In the genomic region with DNA sequence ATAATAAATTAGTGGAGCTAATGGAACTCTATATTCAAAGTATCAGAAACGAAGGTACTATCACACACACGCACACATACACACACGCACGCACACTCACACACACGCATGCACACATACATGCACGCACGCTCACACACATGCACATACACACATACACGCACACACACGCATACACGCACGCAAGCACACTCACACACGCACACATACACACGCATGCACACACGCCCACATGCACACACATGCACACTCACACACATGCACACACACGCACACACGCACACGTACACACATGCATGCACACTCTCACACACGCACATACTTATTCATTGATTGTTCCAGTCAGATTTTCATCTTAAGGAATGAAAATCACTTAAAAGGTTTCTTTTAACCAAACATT, we compare ENCODE assay signal across 27 cellular contexts.
"Had no signal": no experiment of that assay in that cellular context is flagged by ENCODE, and none has a peak within 500 bp of the region (broad histone marks: within the 10 kb centered on the region; RNA-seq: fewer than 3 reads in every experiment).

No MANE protein-coding gene starts in this region.

- H3K4me3 ChIP-seq: coronary artery, esophagus squamous epithelium, heart right ventricle, left lung, neural progenitor cell, prostate gland, right atrium auricular region, sigmoid colon, spleen, thoracic aorta, tibial nerve, upper lobe of right lung, vagina had no signal

- DNase-seq: effector memory CD8-positive, alpha-beta T cell; erythroblast; esophagus squamous epithelium; foreskin melanocyte; glutamatergic neuron; heart right ventricle; hippocampal formation; left cardiac atrium; left lung; mesendoderm; midbrain; naive thymus-derived CD4-positive, alpha-beta T cell; nucleus accumbens; sigmoid colon; spleen; stimulated activated CD4-positive, alpha-beta T cell treated with anti-CD3 and anti-CD28 coated beads, Interleukin-2, amount 100 ng/mL, for 48 hours; stimulated activated naive B cell treated with anti-CD40 and anti-IgM and Interleukin-4, amounts not matched to agents 10 μg/mL and 1 μg/mL and 100 μg/mL, for 72 hours; upper lobe of right lung had no signal

- H3K36me3 ChIP-seq: esophagus squamous epithelium, heart right ventricle, left lung, neural progenitor cell, prostate gland, right atrium auricular region, sigmoid colon, spleen, thoracic aorta, tibial nerve, upper lobe of right lung, vagina had no signal

- H2AFZ ChIP-seq: neural progenitor cell had no signal

- H3K27me3 ChIP-seq: heart right ventricle, left lung, neural progenitor cell, right atrium auricular region, sigmoid colon, spleen, tibial nerve, upper lobe of right lung, vagina had no signal

- H3K27ac ChIP-seq: coronary artery, esophagus squamous epithelium, heart right ventricle, left lung, neural progenitor cell, prostate gland, right atrium auricular region, sigmoid colon, spleen, thoracic aorta, tibial nerve, upper lobe of right lung, vagina had no signal

- FAIRE-seq: endometrium, islet of Langerhans had no signal

- H3K9me3 ChIP-seq: esophagus squamous epithelium, heart right ventricle, left lung, prostate gland, right atrium auricular region, sigmoid colon, spleen, thoracic aorta, tibial nerve, upper lobe of right lung, vagina had no signal

- H3K4me2 ChIP-seq: neural progenitor cell had no signal

- H3K9ac ChIP-seq: neural progenitor cell had no signal

- ATAC-seq: effector memory CD8-positive, alpha-beta T cell; heart right ventricle; left cardiac atrium; left lung; naive thymus-derived CD4-positive, alpha-beta T cell; stimulated activated naive B cell treated with anti-CD40 and anti-IgM and Interleukin-4, amounts not matched to agents 10 μg/mL and 1 μg/mL and 100 μg/mL, for 72 hours; upper lobe of right lung had no signal

- H3K4me1 ChIP-seq: left lung, prostate gland, right atrium auricular region, sigmoid colon, tibial nerve, upper lobe of right lung, vagina had no signal
